ENCODE assay signal across 1 cellular context in the genomic region with DNA sequence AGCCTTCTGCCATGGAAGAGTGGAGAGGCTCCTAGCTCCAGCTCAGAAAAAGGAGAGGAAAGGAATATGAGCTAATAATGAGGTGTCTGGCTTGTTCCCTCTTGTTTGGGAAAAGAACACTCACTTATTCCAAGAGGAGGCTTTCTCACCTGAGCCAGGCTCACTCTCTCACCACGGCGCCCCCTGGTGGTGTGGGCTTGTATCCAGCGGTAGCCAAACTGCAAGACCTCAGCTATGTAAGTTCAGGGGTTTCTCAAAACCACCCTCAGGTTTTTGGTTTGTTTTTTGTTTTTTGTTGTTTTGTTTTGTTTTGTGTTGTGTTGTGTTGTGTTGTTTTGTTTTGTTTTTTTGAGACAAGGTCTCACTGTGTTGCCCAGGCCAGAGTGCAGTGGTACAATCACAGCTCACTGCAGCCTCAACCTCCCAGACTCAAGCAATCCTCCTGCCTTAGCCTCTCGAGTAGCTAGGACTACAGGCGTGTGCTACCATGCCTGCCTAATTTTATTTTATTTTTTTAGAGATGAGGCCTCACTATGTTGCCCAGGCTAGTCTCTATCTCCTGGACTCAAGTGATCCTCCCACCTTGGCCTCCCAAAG.
A peak's percentile ranks its signal among the peaks of the same experiment; 100 is the strongest.
TF ChIP-seq lines count a peak whose summit lies in the region.

No MANE protein-coding gene starts in this region.

TF ChIP-seq in HEK293, 187 proteins besides CTCF, POLR2A, EP300 and RAD21 (continued from another document):
- TF ChIP-seq, protein P1, sequence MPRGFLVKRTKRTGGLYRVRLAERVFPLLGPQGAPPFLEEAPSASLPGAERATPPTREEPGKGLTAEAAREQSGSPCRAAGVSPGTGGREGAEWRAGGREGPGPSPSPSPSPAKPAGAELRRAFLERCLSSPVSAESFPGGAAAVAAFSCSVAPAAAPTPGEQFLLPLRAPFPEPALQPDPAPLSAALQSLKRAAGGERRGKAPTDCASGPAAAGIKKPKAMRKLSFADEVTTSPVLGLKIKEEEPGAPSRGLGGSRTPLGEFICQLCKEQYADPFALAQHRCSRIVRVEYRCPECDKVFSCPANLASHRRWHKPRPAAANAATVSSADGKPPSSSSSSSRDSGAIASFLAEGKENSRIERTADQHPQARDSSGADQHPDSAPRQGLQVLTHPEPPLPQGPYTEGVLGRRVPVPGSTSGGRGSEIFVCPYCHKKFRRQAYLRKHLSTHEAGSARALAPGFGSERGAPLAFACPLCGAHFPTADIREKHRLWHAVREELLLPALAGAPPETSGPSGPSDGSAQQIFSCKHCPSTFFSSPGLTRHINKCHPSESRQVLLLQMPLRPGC (tag by site-specific recombination; IDR thresholded peaks at IDR 0.05) = no peak
- no peak for TF ChIP-seq PATZ1 (tag by site-specific recombination; IDR thresholded peaks at IDR 0.05)
- TF ChIP-seq SETDB1 (IDR thresholded peaks at IDR 0.05; ENCODE audit: insufficient read length, low read length) = no peak
- TF ChIP-seq, protein P2, sequence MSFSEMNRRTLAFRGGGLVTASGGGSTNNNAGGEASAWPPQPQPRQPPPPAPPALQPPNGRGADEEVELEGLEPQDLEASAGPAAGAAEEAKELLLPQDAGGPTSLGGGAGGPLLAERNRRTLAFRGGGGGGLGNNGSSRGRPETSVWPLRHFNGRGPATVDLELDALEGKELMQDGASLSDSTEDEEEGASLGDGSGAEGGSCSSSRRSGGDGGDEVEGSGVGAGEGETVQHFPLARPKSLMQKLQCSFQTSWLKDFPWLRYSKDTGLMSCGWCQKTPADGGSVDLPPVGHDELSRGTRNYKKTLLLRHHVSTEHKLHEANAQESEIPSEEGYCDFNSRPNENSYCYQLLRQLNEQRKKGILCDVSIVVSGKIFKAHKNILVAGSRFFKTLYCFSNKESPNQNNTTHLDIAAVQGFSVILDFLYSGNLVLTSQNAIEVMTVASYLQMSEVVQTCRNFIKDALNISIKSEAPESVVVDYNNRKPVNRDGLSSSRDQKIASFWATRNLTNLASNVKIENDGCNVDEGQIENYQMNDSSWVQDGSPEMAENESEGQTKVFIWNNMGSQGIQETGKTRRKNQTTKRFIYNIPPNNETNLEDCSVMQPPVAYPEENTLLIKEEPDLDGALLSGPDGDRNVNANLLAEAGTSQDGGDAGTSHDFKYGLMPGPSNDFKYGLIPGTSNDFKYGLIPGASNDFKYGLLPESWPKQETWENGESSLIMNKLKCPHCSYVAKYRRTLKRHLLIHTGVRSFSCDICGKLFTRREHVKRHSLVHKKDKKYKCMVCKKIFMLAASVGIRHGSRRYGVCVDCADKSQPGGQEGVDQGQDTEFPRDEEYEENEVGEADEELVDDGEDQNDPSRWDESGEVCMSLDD (tag by site-specific recombination; IDR thresholded peaks at IDR 0.05) = no peak
- TF ChIP-seq ZNF132 (tag by site-specific recombination; IDR thresholded peaks at IDR 0.05; ENCODE audit: borderline replicate concordance) = no peak
- peak; percentile 35; the same call in 1 of the 2 replicates for TF ChIP-seq ZEB2 (tag by site-specific recombination; IDR thresholded peaks at IDR 0.05)
- no peak for TF ChIP-seq ZNF449 (tag by site-specific recombination; IDR thresholded peaks at IDR 0.05)
- TF ChIP-seq, protein P3, sequence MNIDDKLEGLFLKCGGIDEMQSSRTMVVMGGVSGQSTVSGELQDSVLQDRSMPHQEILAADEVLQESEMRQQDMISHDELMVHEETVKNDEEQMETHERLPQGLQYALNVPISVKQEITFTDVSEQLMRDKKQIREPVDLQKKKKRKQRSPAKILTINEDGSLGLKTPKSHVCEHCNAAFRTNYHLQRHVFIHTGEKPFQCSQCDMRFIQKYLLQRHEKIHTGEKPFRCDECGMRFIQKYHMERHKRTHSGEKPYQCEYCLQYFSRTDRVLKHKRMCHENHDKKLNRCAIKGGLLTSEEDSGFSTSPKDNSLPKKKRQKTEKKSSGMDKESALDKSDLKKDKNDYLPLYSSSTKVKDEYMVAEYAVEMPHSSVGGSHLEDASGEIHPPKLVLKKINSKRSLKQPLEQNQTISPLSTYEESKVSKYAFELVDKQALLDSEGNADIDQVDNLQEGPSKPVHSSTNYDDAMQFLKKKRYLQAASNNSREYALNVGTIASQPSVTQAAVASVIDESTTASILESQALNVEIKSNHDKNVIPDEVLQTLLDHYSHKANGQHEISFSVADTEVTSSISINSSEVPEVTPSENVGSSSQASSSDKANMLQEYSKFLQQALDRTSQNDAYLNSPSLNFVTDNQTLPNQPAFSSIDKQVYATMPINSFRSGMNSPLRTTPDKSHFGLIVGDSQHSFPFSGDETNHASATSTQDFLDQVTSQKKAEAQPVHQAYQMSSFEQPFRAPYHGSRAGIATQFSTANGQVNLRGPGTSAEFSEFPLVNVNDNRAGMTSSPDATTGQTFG (tag by site-specific recombination; IDR thresholded peaks at IDR 0.05; ENCODE audit: borderline replicate concordance) = no peak
